In genomic region chr2:120312861-120313694, GRCh38 we compare ENCODE assay signal across 8 cellular contexts. TPM values are rescaled to one million over a fixed set of nuclear protein-coding genes. Genes with fewer than 3 reads are reported as not detected.
A peak's percentile ranks its signal among the peaks of the same experiment; 100 is the strongest.
DNase-seq lines count a peak whose midpoint lies in the region; ATAC-seq, FAIRE-seq and TF ChIP-seq lines count a peak whose summit lies in the region.

No MANE protein-coding gene starts in this region.

- no peak for FAIRE-seq in kidney (lab: Jason Lieb, UNC)

- H3K4me3 ChIP-seq in kidney (ENCODE audit: low read length in 2 of 2), result peak overlapping the region; percentile 67 to 84

- DNase-seq in GDM1 (lab: John Stamatoyannopoulos, UW) (peak; percentile 25), NCI-H2196 (lab: John Stamatoyannopoulos, UW; ENCODE audit: unreplicated experiment) (peak; percentile 88), kidney (peak; percentile 88)
- peak; percentile 56 for DNase-seq in central memory CD4-positive, alpha-beta T cell
- DNase-seq in stimulated activated CD4-positive, alpha-beta T cell treated with anti-CD3 and anti-CD28 coated beads, Interleukin-12 subunit alpha, Interleukin-12 subunit beta, amount 100 ng/mL, for 24 hours (ENCODE audit: low read depth in 2 of 2), result peak; percentile 73 to 81

- peak overlapping the region; percentile 42 to 80 for H3K9ac ChIP-seq in kidney (ENCODE audit: low read length in 2 of 2)

- TF ChIP-seq CTCF in kidney (IDR thresholded peaks at IDR 0.05; ENCODE audit: borderline replicate concordance, extremely low read depth, insufficient read depth), result peak; percentile 95

- peak overlapping the region in 1 of 2 donors; percentile 37 for H3K27ac ChIP-seq in kidney (ENCODE audit: low read depth in 2 of 2, low read length in 2 of 2)

- H3K36me3 ChIP-seq in kidney (ENCODE audit: control insufficient read depth in 1 of 2, insufficient read depth in 2 of 2, low read length in 2 of 2), result no peaks in the 10 kb centered on the region

- intact Hi-C loops in kidney (cut with DNase I), result no loop called here

- ATAC-seq in HG02763 (IDR thresholded peaks at IDR 0.05; ENCODE audit: unreplicated experiment), result peak; percentile 52
- peak; percentile 52 to 61 for ATAC-seq in activated CD4-positive, CD25-positive, alpha-beta regulatory T cell treated with anti-CD3 and anti-CD28 coated beads, Interleukin-2, amount 50 U/mL, for 24 hours
- ATAC-seq in GM21786 (IDR thresholded peaks at IDR 0.05; ENCODE audit: unreplicated experiment), result no peak

- no peaks in the 10 kb centered on the region for H3K9me3 ChIP-seq in kidney (ENCODE audit: control insufficient read depth in 1 of 2, low read length in 2 of 2)

- peaks cover 0 to 4% of the 10 kb centered on the region in 2 donors for H3K4me1 ChIP-seq in kidney (ENCODE audit: control insufficient read depth in 1 of 2, insufficient read depth in 1 of 2, low read depth in 1 of 2, low read length in 2 of 2)

RNA-seq across cellular contexts. Expression of gene INHBB, which starts 32.9 kb away (rescaled TPM):
- total RNA-seq in kidney, result 3.7 TPM
- polyA plus RNA-seq in kidney (ENCODE audit: insufficient read depth, low read depth, low replicate concordance), result 0.49 TPM

Comparison
In these comparisons a context has a peak if more than half of its experiments do, and no peak if none do; other contexts are left out.
1. DNase-seq: peak in every context shown above with its lines; median percentile 88 in NCI-H2196; 88 in kidney; 77 in stimulated activated CD4-positive, alpha-beta T cell treated with anti-CD3 and anti-CD28 coated beads, Interleukin-12 subunit alpha, Interleukin-12 subunit beta, amount 100 ng/mL, for 24 hours; 56 in central memory CD4-positive, alpha-beta T cell; 25 in GDM1.